8 cellular contexts compared by ENCODE assay signal in the genomic region with DNA sequence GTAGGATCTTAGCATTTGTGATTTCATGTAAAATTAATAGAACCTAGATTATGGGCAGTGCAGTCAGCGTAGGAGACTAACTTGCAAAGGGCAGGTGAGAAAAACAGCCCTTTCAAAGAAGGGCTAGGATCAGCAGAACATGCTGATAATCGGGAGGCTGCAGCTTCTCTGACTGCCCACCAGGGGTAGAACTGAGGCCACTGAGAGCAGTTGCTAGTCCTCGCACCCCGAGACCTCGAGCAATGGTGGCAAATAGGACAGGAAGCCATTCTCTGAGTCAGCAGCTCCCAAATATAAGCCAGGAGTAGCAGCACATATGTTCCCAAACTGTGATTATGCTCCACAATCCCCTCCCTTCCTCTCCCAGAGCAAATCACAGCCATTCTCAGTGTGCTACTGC.
A peak's percentile ranks its signal among the peaks of the same experiment; 100 is the strongest.
DNase-seq lines count a peak whose midpoint lies in the region; ATAC-seq and TF ChIP-seq lines count a peak whose summit lies in the region.

No MANE protein-coding gene starts in this region.

- DNase-seq in activated CD8-positive, alpha-beta T cell treated with anti-CD3 and anti-CD28 coated beads for 36 hours = peak; percentile 13
- no peak for DNase-seq in activated CD8-positive, alpha-beta T cell treated with anti-CD3 and anti-CD28 coated beads, Interleukin-2, amount 10 ng/mL, durations not matched to agents 7 days and 5 days
- peak; percentile 11 for DNase-seq in NCI-H2081 treated with DMSO at 0.1 percent for 48 hours (lab: John Stamatoyannopoulos, UW)
- peak; percentile 38 for DNase-seq in epithelial cell of esophagus (ENCODE audit: low read depth)
- DNase-seq in stromal cell of bone marrow (ENCODE audit: low read depth) = peak; percentile 18
- DNase-seq in stimulated activated effector memory CD8-positive, alpha-beta T cell treated with anti-CD3 and anti-CD28 coated beads, Interleukin-12 subunit alpha, Interleukin-12 subunit beta, amount 100 ng/mL, for 72 hours (ENCODE audit: low spot score in 2 of 2) = no peak

- TF ChIP-seq CTCF in activated CD8-positive, alpha-beta T cell treated with anti-CD3 and anti-CD28 coated beads for 36 hours (IDR thresholded peaks at IDR 0.05) = no peak
- peak; percentile 36 for TF ChIP-seq CTCF in epithelial cell of esophagus (IDR thresholded peaks at IDR 0.05; ENCODE audit: insufficient read depth, low read depth, low read length, missing control alignments)

- H3K4me3 Mint-ChIP-seq in activated CD8-positive, alpha-beta T cell treated with anti-CD3 and anti-CD28 coated beads for 36 hours = no peak overlapping the region
- no peak overlapping the region for H3K4me3 Mint-ChIP-seq in activated CD8-positive, alpha-beta T cell treated with anti-CD3 and anti-CD28 coated beads, Interleukin-2, amount 10 ng/mL, durations not matched to agents 7 days and 5 days
- H3K4me3 Mint-ChIP-seq in stimulated activated effector memory CD8-positive, alpha-beta T cell treated with anti-CD3 and anti-CD28 coated beads, Interleukin-12 subunit alpha, Interleukin-12 subunit beta, amount 100 ng/mL, for 72 hours = no peak overlapping the region

- intact Hi-C loops in activated CD8-positive, alpha-beta T cell treated with anti-CD3 and anti-CD28 coated beads for 36 hours (cut with micrococcal nuclease) = no loop called here

- peaks cover 4% of the 10 kb centered on the region for H3K27me3 Mint-ChIP-seq in activated CD8-positive, alpha-beta T cell treated with anti-CD3 and anti-CD28 coated beads for 36 hours
- H3K27me3 Mint-ChIP-seq in activated CD8-positive, alpha-beta T cell treated with anti-CD3 and anti-CD28 coated beads, Interleukin-2, amount 10 ng/mL, durations not matched to agents 7 days and 5 days (ENCODE audit: low read depth) = no peaks in the 10 kb centered on the region

- H3K4me1 Mint-ChIP-seq in activated CD8-positive, alpha-beta T cell treated with anti-CD3 and anti-CD28 coated beads for 36 hours (ENCODE audit: low read depth) = no peaks in the 10 kb centered on the region
- no peaks in the 10 kb centered on the region for H3K4me1 Mint-ChIP-seq in activated CD8-positive, alpha-beta T cell treated with anti-CD3 and anti-CD28 coated beads, Interleukin-2, amount 10 ng/mL, durations not matched to agents 7 days and 5 days (ENCODE audit: low read depth)
- no peaks in the 10 kb centered on the region for H3K4me1 Mint-ChIP-seq in stimulated activated effector memory CD8-positive, alpha-beta T cell treated with anti-CD3 and anti-CD28 coated beads, Interleukin-12 subunit alpha, Interleukin-12 subunit beta, amount 100 ng/mL, for 72 hours

- H3K4me3 ChIP-seq in epithelial cell of esophagus (ENCODE audit: low read length) = no peak overlapping the region

- no peaks in the 10 kb centered on the region for H3K9me3 Mint-ChIP-seq in activated CD8-positive, alpha-beta T cell treated with anti-CD3 and anti-CD28 coated beads for 36 hours
- no peaks in the 10 kb centered on the region for H3K9me3 Mint-ChIP-seq in activated CD8-positive, alpha-beta T cell treated with anti-CD3 and anti-CD28 coated beads, Interleukin-2, amount 10 ng/mL, durations not matched to agents 7 days and 5 days (ENCODE audit: insufficient read depth)
- H3K9me3 Mint-ChIP-seq in stimulated activated effector memory CD8-positive, alpha-beta T cell treated with anti-CD3 and anti-CD28 coated beads, Interleukin-12 subunit alpha, Interleukin-12 subunit beta, amount 100 ng/mL, for 72 hours = peaks cover 2% of the 10 kb centered on the region

- ATAC-seq in activated CD8-positive, alpha-beta T cell treated with anti-CD3 and anti-CD28 coated beads for 36 hours = peak; percentile 42
- no peak for ATAC-seq in activated CD8-positive, alpha-beta T cell treated with anti-CD3 and anti-CD28 coated beads, Interleukin-2, amount 10 ng/mL, durations not matched to agents 7 days and 5 days
- no peak for ATAC-seq in HG02678 (IDR thresholded peaks at IDR 0.05; ENCODE audit: unreplicated experiment)
- no peak for ATAC-seq in stimulated activated effector memory CD8-positive, alpha-beta T cell treated with anti-CD3 and anti-CD28 coated beads, Interleukin-12 subunit alpha, Interleukin-12 subunit beta, amount 100 ng/mL, for 72 hours
- no peak for ATAC-seq in GM21717 (IDR thresholded peaks at IDR 0.05; ENCODE audit: unreplicated experiment)

- no peaks in the 10 kb centered on the region for H3K36me3 Mint-ChIP-seq in activated CD8-positive, alpha-beta T cell treated with anti-CD3 and anti-CD28 coated beads for 36 hours (ENCODE audit: low read depth)
- H3K36me3 Mint-ChIP-seq in activated CD8-positive, alpha-beta T cell treated with anti-CD3 and anti-CD28 coated beads, Interleukin-2, amount 10 ng/mL, durations not matched to agents 7 days and 5 days (ENCODE audit: low read depth) = no peaks in the 10 kb centered on the region
- H3K36me3 Mint-ChIP-seq in stimulated activated effector memory CD8-positive, alpha-beta T cell treated with anti-CD3 and anti-CD28 coated beads, Interleukin-12 subunit alpha, Interleukin-12 subunit beta, amount 100 ng/mL, for 72 hours = no peaks in the 10 kb centered on the region

- H3K27ac Mint-ChIP-seq in activated CD8-positive, alpha-beta T cell treated with anti-CD3 and anti-CD28 coated beads for 36 hours = no peak overlapping the region
- H3K27ac Mint-ChIP-seq in activated CD8-positive, alpha-beta T cell treated with anti-CD3 and anti-CD28 coated beads, Interleukin-2, amount 10 ng/mL, durations not matched to agents 7 days and 5 days = no peak overlapping the region
- H3K27ac Mint-ChIP-seq in stimulated activated effector memory CD8-positive, alpha-beta T cell treated with anti-CD3 and anti-CD28 coated beads, Interleukin-12 subunit alpha, Interleukin-12 subunit beta, amount 100 ng/mL, for 72 hours = no peak overlapping the region

- POLR2A ChIA-PET in activated CD8-positive, alpha-beta T cell treated with anti-CD3 and anti-CD28 coated beads for 36 hours (lab: Charles Lee) = no interaction called here
- POLR2A ChIA-PET in activated CD8-positive, alpha-beta T cell treated with anti-CD3 and anti-CD28 coated beads, Interleukin-2, amount 10 ng/mL, durations not matched to agents 7 days and 5 days (lab: Charles Lee) = no interaction called here

- CTCF ChIA-PET in activated CD8-positive, alpha-beta T cell treated with anti-CD3 and anti-CD28 coated beads for 36 hours (lab: Charles Lee) = no interaction called here
- CTCF ChIA-PET in activated CD8-positive, alpha-beta T cell treated with anti-CD3 and anti-CD28 coated beads, Interleukin-2, amount 10 ng/mL, durations not matched to agents 7 days and 5 days (lab: Charles Lee) = no interaction called here

Comparison
In these comparisons a context has a peak if more than half of its experiments do, and no peak if none do; other contexts are left out.
1. DNase-seq: peak in activated CD8-positive, alpha-beta T cell treated with anti-CD3 and anti-CD28 coated beads for 36 hours (single experiment), NCI-H2081 treated with DMSO at 0.1 percent for 48 hours (single experiment), epithelial cell of esophagus (single experiment) and stromal cell of bone marrow (single experiment); none in activated CD8-positive, alpha-beta T cell treated with anti-CD3 and anti-CD28 coated beads, Interleukin-2, amount 10 ng/mL, durations not matched to agents 7 days and 5 days (single experiment) and stimulated activated effector memory CD8-positive, alpha-beta T cell treated with anti-CD3 and anti-CD28 coated beads, Interleukin-12 subunit alpha, Interleukin-12 subunit beta, amount 100 ng/mL, for 72 hours (0 of 2).